30 cellular contexts compared by ENCODE assay signal in the genomic region with DNA sequence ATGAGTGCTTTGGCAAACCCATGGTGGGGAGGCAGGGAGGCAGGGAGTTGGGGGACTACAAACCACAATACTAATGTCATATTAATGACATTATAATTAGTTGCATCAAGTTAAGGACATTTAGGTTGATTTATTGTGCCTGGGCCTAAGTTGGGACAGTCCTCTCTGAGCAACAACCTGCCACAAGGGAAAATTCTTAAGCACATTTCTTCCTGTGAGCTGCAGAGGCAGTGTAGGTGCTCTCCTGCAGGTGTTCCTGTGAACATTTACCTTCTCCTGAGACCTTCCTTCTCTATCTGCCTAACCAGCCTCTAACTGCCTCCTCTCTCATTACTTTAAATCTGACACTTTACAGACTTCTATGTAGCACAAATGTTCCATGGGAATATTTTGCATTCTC.
"Had no signal": no experiment of that assay in that cellular context is flagged by ENCODE, and none has a peak within 500 bp of the region (broad histone marks: within the 10 kb centered on the region; RNA-seq: fewer than 3 reads in every experiment).

No MANE protein-coding gene starts in this region.

- H3K4me3 ChIP-seq: ovary, psoas muscle, right lobe of liver, sigmoid colon, stomach, suprapubic skin, testis, tibial artery, transverse colon, upper lobe of right lung, uterus had no signal

- H3K79me2 ChIP-seq: parathyroid adenoma had no signal

- ATAC-seq: naive thymus-derived CD8-positive, alpha-beta T cell; natural killer cell treated with Interleukin-12 subunit alpha and Interleukin-12 subunit beta and Interleukin-15 and Interleukin-18, amount 100 ng/mL, for 72 hours; psoas muscle; right cardiac atrium; right lobe of liver; stimulated activated effector memory CD8-positive, alpha-beta T cell treated with anti-CD3 and anti-CD28 coated beads, Interleukin-12 subunit alpha, Interleukin-12 subunit beta, amount 100 ng/mL, for 72 hours; stimulated activated naive B cell treated with anti-CD40 and anti-IgM and Interleukin-4, amounts not matched to agents 10 μg/mL and 1 μg/mL and 100 μg/mL, for 72 hours; upper lobe of right lung had no signal

- H3K9me3 Mint-ChIP-seq: nephron progenitor cell, neural crest cell, type B pancreatic cell had no signal

- H3K27ac Mint-ChIP-seq: naive thymus-derived CD8-positive, alpha-beta T cell; natural killer cell treated with Interleukin-12 subunit alpha and Interleukin-12 subunit beta and Interleukin-15 and Interleukin-18, amount 100 ng/mL, for 72 hours; nephron progenitor cell; progenitor cell of endocrine pancreas; stimulated activated effector memory CD8-positive, alpha-beta T cell treated with anti-CD3 and anti-CD28 coated beads, Interleukin-12 subunit alpha, Interleukin-12 subunit beta, amount 100 ng/mL, for 72 hours; stimulated activated naive B cell treated with anti-CD40 and anti-IgM and Interleukin-4, amounts not matched to agents 10 μg/mL and 1 μg/mL and 100 μg/mL, for 72 hours; stimulated activated naive CD8-positive, alpha-beta T cell treated with anti-CD3 and anti-CD28 coated beads, Interleukin-15, Interleukin-2, amounts not matched to agents 100 ng/mL and 50 ng/mL, for 24 hours; type B pancreatic cell had no signal

- H3K9me3 ChIP-seq: ovary, psoas muscle, right lobe of liver, sigmoid colon, stomach, suprapubic skin, testis, tibial artery, transverse colon, upper lobe of right lung, uterus had no signal

- H3K4me3 Mint-ChIP-seq: naive thymus-derived CD8-positive, alpha-beta T cell; natural killer cell treated with Interleukin-12 subunit alpha and Interleukin-12 subunit beta and Interleukin-15 and Interleukin-18, amount 100 ng/mL, for 72 hours; nephron progenitor cell; neural crest cell; stimulated activated effector memory CD8-positive, alpha-beta T cell treated with anti-CD3 and anti-CD28 coated beads, Interleukin-12 subunit alpha, Interleukin-12 subunit beta, amount 100 ng/mL, for 72 hours; stimulated activated naive B cell treated with anti-CD40 and anti-IgM and Interleukin-4, amounts not matched to agents 10 μg/mL and 1 μg/mL and 100 μg/mL, for 72 hours; stimulated activated naive CD8-positive, alpha-beta T cell treated with anti-CD3 and anti-CD28 coated beads, Interleukin-15, Interleukin-2, amounts not matched to agents 100 ng/mL and 50 ng/mL, for 24 hours; type B pancreatic cell had no signal

- H3K9ac ChIP-seq: parathyroid adenoma had no signal

- DNase-seq: naive thymus-derived CD8-positive, alpha-beta T cell; nephron progenitor cell; occipital lobe; ovary; posterior cingulate gyrus; psoas muscle; right cardiac atrium; right lobe of liver; sigmoid colon; small intestine; stimulated activated CD4-positive, alpha-beta T cell treated with anti-CD3 and anti-CD28 coated beads, Interleukin-15, amount 100 ng/mL, for 24 hours; stimulated activated CD4-positive, alpha-beta T cell treated with anti-CD3 and anti-CD28 coated beads, Interleukin-2, amount 100 ng/mL, for 24 hours; stimulated activated CD4-positive, alpha-beta T cell treated with anti-CD3 and anti-CD28 coated beads, Interleukin-2, amount 100 ng/mL, for 48 hours; stimulated activated CD4-positive, alpha-beta T cell treated with anti-CD3 and anti-CD28 coated beads, Interleukin-4, amount 100 ng/mL, for 24 hours; stimulated activated naive B cell treated with anti-CD40 and anti-IgM and Interleukin-4, amounts not matched to agents 10 μg/mL and 1 μg/mL and 100 μg/mL, for 72 hours; stimulated activated naive CD4-positive, alpha-beta T cell treated with Interleukin-2 at 50 U/mL for 16 hours; stomach; testis; tibial artery; transverse colon; upper lobe of right lung; uterus had no signal

- H3K36me3 ChIP-seq: ovary, right lobe of liver, sigmoid colon, stomach, suprapubic skin, tibial artery, transverse colon, upper lobe of right lung, uterus had no signal

- H3K27ac ChIP-seq: ovary, parathyroid adenoma, psoas muscle, right lobe of liver, sigmoid colon, stomach, suprapubic skin, testis, tibial artery, transverse colon, upper lobe of right lung, uterus had no signal

- H3K36me3 Mint-ChIP-seq: stimulated activated effector memory CD8-positive, alpha-beta T cell treated with anti-CD3 and anti-CD28 coated beads, Interleukin-12 subunit alpha, Interleukin-12 subunit beta, amount 100 ng/mL, for 72 hours; stimulated activated naive B cell treated with anti-CD40 and anti-IgM and Interleukin-4, amounts not matched to agents 10 μg/mL and 1 μg/mL and 100 μg/mL, for 72 hours; type B pancreatic cell had no signal

- H2AFZ ChIP-seq: parathyroid adenoma had no signal

- H3K27me3 Mint-ChIP-seq: naive thymus-derived CD8-positive, alpha-beta T cell; natural killer cell treated with Interleukin-12 subunit alpha and Interleukin-12 subunit beta and Interleukin-15 and Interleukin-18, amount 100 ng/mL, for 72 hours; progenitor cell of endocrine pancreas; stimulated activated naive B cell treated with anti-CD40 and anti-IgM and Interleukin-4, amounts not matched to agents 10 μg/mL and 1 μg/mL and 100 μg/mL, for 72 hours; stimulated activated naive CD8-positive, alpha-beta T cell treated with anti-CD3 and anti-CD28 coated beads, Interleukin-15, Interleukin-2, amounts not matched to agents 100 ng/mL and 50 ng/mL, for 24 hours; type B pancreatic cell had no signal

- H3K4me1 Mint-ChIP-seq: naive thymus-derived CD8-positive, alpha-beta T cell; nephron progenitor cell; neural crest cell; stimulated activated effector memory CD8-positive, alpha-beta T cell treated with anti-CD3 and anti-CD28 coated beads, Interleukin-12 subunit alpha, Interleukin-12 subunit beta, amount 100 ng/mL, for 72 hours; stimulated activated naive B cell treated with anti-CD40 and anti-IgM and Interleukin-4, amounts not matched to agents 10 μg/mL and 1 μg/mL and 100 μg/mL, for 72 hours had no signal

- H3K27me3 ChIP-seq: ovary, right lobe of liver, sigmoid colon, stomach, suprapubic skin, testis, tibial artery, transverse colon, upper lobe of right lung, uterus had no signal

- H3K4me1 ChIP-seq: parathyroid adenoma, psoas muscle, right lobe of liver, sigmoid colon, stomach, suprapubic skin, testis, tibial artery, transverse colon, upper lobe of right lung, uterus had no signal
